ENCODE assay signal across 28 cellular contexts in genomic region chr3:154101250-154101649, GRCh38.
"Had no signal": no experiment of that assay in that cellular context is flagged by ENCODE, and none has a peak within 500 bp of the region (broad histone marks: within the 10 kb centered on the region; RNA-seq: fewer than 3 reads in every experiment).

No MANE protein-coding gene starts in this region.

- H3K9me3 Mint-ChIP-seq: dendritic cell treated with granulocyte-macrophage colony-stimulating factor and Interleukin-4, amounts not matched to agents 40 ng/mL and 50 ng/mL, for 4 days; effector memory CD8-positive, alpha-beta T cell; endodermal cell had no signal

- H3K4me3 Mint-ChIP-seq: dendritic cell treated with granulocyte-macrophage colony-stimulating factor and Interleukin-4, amounts not matched to agents 40 ng/mL and 50 ng/mL, for 4 days; effector memory CD8-positive, alpha-beta T cell; endodermal cell had no signal

- H3K27ac ChIP-seq: colonic mucosa, coronary artery, dorsolateral prefrontal cortex, epithelial cell of prostate, esophagus muscularis mucosa, esophagus squamous epithelium, foreskin keratinocyte, gastrocnemius medialis, gastroesophageal sphincter, heart left ventricle, heart right ventricle had no signal

- H3K9me3 ChIP-seq: colonic mucosa, esophagus muscularis mucosa, esophagus squamous epithelium, gastrocnemius medialis, gastroesophageal sphincter, heart left ventricle, heart right ventricle had no signal

- H3K27me3 ChIP-seq: colonic mucosa, dorsolateral prefrontal cortex, esophagus muscularis mucosa, esophagus squamous epithelium, foreskin keratinocyte, gastrocnemius medialis, gastroesophageal sphincter, heart left ventricle, heart right ventricle had no signal

- H3K27ac Mint-ChIP-seq: dendritic cell treated with granulocyte-macrophage colony-stimulating factor and Interleukin-4, amounts not matched to agents 40 ng/mL and 50 ng/mL, for 4 days; effector memory CD8-positive, alpha-beta T cell; endodermal cell had no signal

- ATAC-seq: effector memory CD8-positive, alpha-beta T cell; esophagus mucosa; foreskin keratinocyte; gastrocnemius medialis; gastroesophageal sphincter; heart left ventricle; heart right ventricle had no signal

- DNase-seq: colonic mucosa; cortex of kidney; dermis blood vessel endothelial cell; dorsolateral prefrontal cortex; effector CD4-positive, alpha-beta T cell; effector CD8-positive, alpha-beta T cell; effector memory CD4-positive, alpha-beta T cell; effector memory CD8-positive, alpha-beta T cell; endodermal cell; erythroblast; esophagus squamous epithelium; foreskin fibroblast; foreskin keratinocyte; gastrocnemius medialis; glutamatergic neuron; head of caudate nucleus; heart left ventricle; heart right ventricle had no signal

- H3K27me3 Mint-ChIP-seq: dendritic cell treated with granulocyte-macrophage colony-stimulating factor and Interleukin-4, amounts not matched to agents 40 ng/mL and 50 ng/mL, for 4 days had no signal

- H3K4me3 ChIP-seq: colonic mucosa, coronary artery, dorsolateral prefrontal cortex, esophagus muscularis mucosa, esophagus squamous epithelium, gastrocnemius medialis, gastroesophageal sphincter, heart left ventricle, heart right ventricle had no signal

- H3K4me1 Mint-ChIP-seq: endodermal cell had no signal

- FAIRE-seq: colon, endometrium, endothelial cell of umbilical vein, frontal cortex had no signal

- H3K36me3 ChIP-seq: colonic mucosa, esophagus muscularis mucosa, esophagus squamous epithelium, gastrocnemius medialis, gastroesophageal sphincter, heart left ventricle, heart right ventricle had no signal

- H3K4me1 ChIP-seq: colonic mucosa, esophagus squamous epithelium, foreskin keratinocyte, gastrocnemius medialis, heart left ventricle, heart right ventricle had no signal
